21 cellular contexts compared by ENCODE assay signal in genomic region chr9:132846109-132846917, GRCh38. TPM values are rescaled to one million over a fixed set of nuclear protein-coding genes. Genes with fewer than 3 reads are reported as not detected.
DNase-seq lines count a peak whose midpoint lies in the region; ATAC-seq, FAIRE-seq and TF ChIP-seq lines count a peak whose summit lies in the region.
"Had no signal": no experiment of that assay in that cellular context is flagged by ENCODE, and none has a peak within 500 bp of the region (broad histone marks: within the 10 kb centered on the region; RNA-seq: fewer than 3 reads in every experiment).

No MANE protein-coding gene starts in this region.

- FAIRE-seq in K562 (lab: Jason Lieb, UNC): no peak
- FAIRE-seq: G401.6, GM19239 had no signal

- H3K27ac ChIP-seq in K562 (ENCODE audit: extremely low read depth, low read depth, low read length) (no peak overlapping the region), foreskin keratinocyte (no peak overlapping the region)
- H3K27ac ChIP-seq: 22Rv1 had no signal

- H3K4me1 ChIP-seq in K562 (replicated peaks in 1 of 2; ENCODE audit: control insufficient read depth in 2 of 2, insufficient read depth in 2 of 2, low read length in 2 of 2) (no peaks in the 10 kb centered on the region; a peak in 1 of 5 replicates), foreskin keratinocyte (no peaks in the 10 kb centered on the region)

- peak; percentile 45 for DNase-seq in activated effector memory CD4-positive, alpha-beta T cell treated with anti-CD3 and anti-CD28 coated beads, Interleukin-2, amount 50 U/mL, for 16 hours
- no peak for DNase-seq in activated effector memory CD4-positive, alpha-beta T cell treated with Interleukin-2 at 50 U/mL for 16 hours
- DNase-seq in K562 (ENCODE audit: extremely low read depth in 1 of 4, low spot score in 3 of 4) (no peak), posterior vena cava (ENCODE audit: low spot score) (peak; percentile 14), NCI-H2227 (lab: John Stamatoyannopoulos, UW; ENCODE audit: unreplicated experiment) (no peak), foreskin keratinocyte (no peak)
- DNase-seq: AML-193; C1 segment of cervical spinal cord; Calu3; CD4-positive, alpha-beta T cell; DMS79; EL; GOT3; H9 had no signal

- ATAC-seq in K562: no peak
- ATAC-seq in HG02610 (IDR thresholded peaks at IDR 0.05; ENCODE audit: unreplicated experiment): no peak
- ATAC-seq in HG03460 (IDR thresholded peaks at IDR 0.05; ENCODE audit: unreplicated experiment): no peak
- ATAC-seq in foreskin keratinocyte: no peak

- H3K79me2 ChIP-seq in K562 (ENCODE audit: control insufficient read depth, insufficient read depth, low read length): no peaks in the 10 kb centered on the region

- no peaks in the 10 kb centered on the region for H3K9me1 ChIP-seq in K562 (ENCODE audit: control insufficient read depth, insufficient read depth, low read length)

- 3% methylated on average over 12 of the region's 12 CpGs for WGBS in K562 (ENCODE audit: insufficient coverage, low coverage, missing lambda C conversion rate)

- POLR2A ChIA-PET in K562 (lab: Yijun Ruan, JAX): interaction anchor here (0.9 to 1.0 kb wide), 2 partner anchors 11 to 45 kb away, joined by 3 read pairs; no protein-coding TSS in a partner anchor

- TF ChIP-seq RAD21 in K562 (CRISPR knock-in tag; conservative IDR thresholded peaks at IDR 0.05 in 1 of 2, IDR thresholded peaks at IDR 0.05 in 1 of 2): no peak

- H3K9me3 ChIP-seq in K562 (replicated peaks; ENCODE audit: control insufficient read depth, insufficient read depth, low read depth, low read length): no peaks in the 10 kb centered on the region

- TF ChIP-seq CTCF in K562 (IDR thresholded peaks at IDR 0.05 in 2 of 3, conservative IDR thresholded peaks at IDR 0.05 in 1 of 3; ENCODE audit: insufficient read depth in 2 of 3, low read depth in 1 of 3, low read length in 3 of 3) (no peak), foreskin keratinocyte (conservative IDR thresholded peaks at IDR 0.05) (no peak)

- no peak for TF ChIP-seq POLR2A in K562 (conservative IDR thresholded peaks at IDR 0.05)

- CTCF ChIA-PET in K562 (lab: Yijun Ruan, JAX; ENCODE audit: low intra/inter-chr PET ratio): no interaction called here

- no TSS peak for BruUV-seq in K562 (replicated peaks; lab: Mats Ljungman, UMichigan)

- no peak overlapping the region for H2AFZ ChIP-seq in K562 (ENCODE audit: low read depth, low read length)

- H3K4me3 ChIP-seq in K562: no peak overlapping the region

- H3K36me3 ChIP-seq in K562 (ENCODE audit: control insufficient read depth, insufficient read depth, low read length): no peaks in the 10 kb centered on the region

- in situ Hi-C loops in K562 (cut with MboI): no loop called here

- no peak overlapping the region for H3K9ac ChIP-seq in K562 (ENCODE audit: insufficient read depth in 1 of 2, low read depth in 2 of 2, low read length in 2 of 2)

- intact Hi-C loops in K562 (cut with micrococcal nuclease) (no loop called here), posterior vena cava (cut with DNase I) (no loop called here)

- no peaks in the 10 kb centered on the region for H4K20me1 ChIP-seq in K562 (replicated peaks; ENCODE audit: control insufficient read depth, insufficient read depth, low read length)

- no peak overlapping the region for H3K4me2 ChIP-seq in K562 (ENCODE audit: insufficient read depth, low read length)

- peaks cover 18 to 48% of the 10 kb centered on the region in 2 experiments; a peak in 4 of 5 replicates for H3K27me3 ChIP-seq in K562 (ENCODE audit: control insufficient read depth in 2 of 2, insufficient read depth in 2 of 2, low read length in 2 of 2)
- H3K27me3 ChIP-seq in foreskin keratinocyte: peaks cover 3% of the 10 kb centered on the region

- TF ChIP-seq EP300 in K562 (IDR thresholded peaks at IDR 0.05; ENCODE audit: low read length): no peak

TF ChIP-seq in K562, 482 proteins besides CTCF, POLR2A, EP300 and RAD21:
- TF ChIP-seq FOXO4 (CRISPR knock-in tag; IDR thresholded peaks at IDR 0.05) (no peak), MAFG (tag; conservative IDR thresholded peaks at IDR 0.05) (no peak), NFIC (IDR thresholded peaks at IDR 0.05) (peak; percentile 75), ZNF24 (IDR thresholded peaks at IDR 0.05) (peak; percentile 75; the same call in 1 of the 2 replicates), SP2 (IDR thresholded peaks at IDR 0.05; ENCODE audit: extremely low read depth, low read depth, low read length, poor library complexity, severe bottlenecking) (no peak)
- TF ChIP-seq, protein P1, sequence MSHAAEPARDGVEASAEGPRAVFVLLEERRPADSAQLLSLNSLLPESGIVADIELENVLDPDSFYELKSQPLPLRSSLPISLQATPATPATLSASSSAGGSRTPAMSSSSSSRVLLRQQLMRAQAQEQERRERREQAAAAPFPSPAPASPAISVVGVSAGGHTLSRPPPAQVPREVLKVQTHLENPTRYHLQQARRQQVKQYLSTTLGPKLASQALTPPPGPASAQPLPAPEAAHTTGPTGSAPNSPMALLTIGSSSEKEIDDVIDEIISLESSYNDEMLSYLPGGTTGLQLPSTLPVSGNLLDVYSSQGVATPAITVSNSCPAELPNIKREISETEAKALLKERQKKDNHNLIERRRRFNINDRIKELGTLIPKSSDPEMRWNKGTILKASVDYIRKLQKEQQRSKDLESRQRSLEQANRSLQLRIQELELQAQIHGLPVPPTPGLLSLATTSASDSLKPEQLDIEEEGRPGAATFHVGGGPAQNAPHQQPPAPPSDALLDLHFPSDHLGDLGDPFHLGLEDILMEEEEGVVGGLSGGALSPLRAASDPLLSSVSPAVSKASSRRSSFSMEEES (CRISPR knock-in tag; IDR thresholded peaks at IDR 0.05): no peak
TF ChIP-seq in K562: peak in this region for 2.

RNA-seq across cellular contexts. Expression of gene AK8, which starts 31.8 kb away (rescaled TPM):
- not detected in 2 replicates for total RNA-seq in K562 (2011; cell fraction: chromatin; rRNA removed; ENCODE audit: low replicate concordance)
- total RNA-seq in K562 (2011; cell fraction: nucleolus; rRNA removed): not detected in 2 replicates
- total RNA-seq in K562 (2011; cell fraction: nucleoplasm; rRNA removed): 0.22 TPM in 1 of 2 replicates, not detected in the other
- not detected in 2 replicates for total RNA-seq in K562 (2014; rRNA removed)
- total RNA-seq in K562 (2014; rRNA removed; fragmentation: Illumina TruSeq; extraction: Trizol): not detected in 2 replicates
- not detected in 2 replicates for total RNA-seq in K562 (2015; rRNA removed; fragmentation: Illumina TruSeq; extraction: Trizol)
- total RNA-seq in K562 (2021): not detected in 2 replicates
- 0.03 TPM in 1 of 2 replicates, not detected in the other for polyA plus RNA-seq in K562 (2011; rRNA removed)
- not detected in 2 replicates for polyA plus RNA-seq in K562 (2011; cell fraction: cytosol; rRNA removed)
- polyA plus RNA-seq in K562 (2011; cell fraction: nucleus; rRNA removed): 0.06 and 0.09 TPM in 2 replicates
- 0.05 and 0.36 TPM in 2 replicates for polyA plus RNA-seq in K562 (2012)
- polyA plus RNA-seq in K562 (2014; fragmentation: Illumina TruSeq; extraction: Trizol): not detected in 2 replicates
- under 1 TPM; 0.06 to 0.37 TPM for polyA plus RNA-seq in K562 (2014; fragmentation: Nextera tagmentation; extraction: Ambion mirVana)
- polyA plus RNA-seq in K562 (2014; rRNA removed): not detected in 2 replicates
- polyA minus RNA-seq in K562 (2011; rRNA and poly(A)+ RNA removed): 0.09 TPM in 1 of 2 replicates, not detected in the other
- not detected in 2 replicates for polyA minus RNA-seq in K562 (2011; cell fraction: cytosol; rRNA and poly(A)+ RNA removed)
- polyA minus RNA-seq in K562 (2011; cell fraction: nucleus; rRNA and poly(A)+ RNA removed): 0.22 and 0.27 TPM in 2 replicates
- total RNA-seq in posterior vena cava: 1 to 10 TPM in 1 of 2 donors, under 1 TPM in 1; 0.24 to 1.3 TPM
- total RNA-seq in foreskin keratinocyte: 0.14 TPM in 2 replicates
- polyA plus RNA-seq in foreskin keratinocyte: 0.16 and 0.34 TPM in 2 replicates
- total RNA-seq: A673; CD4-positive, alpha-beta T cell; HT1080 had no signal

RNA-seq across cellular contexts. Expression of gene SPACA9, which starts 32.4 kb away (rescaled TPM):
- total RNA-seq in K562 (2011; cell fraction: chromatin; rRNA removed; ENCODE audit: low replicate concordance): 0.33 and 0.46 TPM in 2 replicates
- total RNA-seq in K562 (2011; cell fraction: nucleolus; rRNA removed): 0.17 and 0.26 TPM in 2 replicates
- 0.37 and 0.69 TPM in 2 replicates for total RNA-seq in K562 (2011; cell fraction: nucleoplasm; rRNA removed)
- total RNA-seq in K562 (2014; rRNA removed) (0.36 and 0.41 TPM in 2 replicates), K562 (2014; rRNA removed; fragmentation: Illumina TruSeq; extraction: Trizol) (0.33 and 0.54 TPM in 2 replicates), K562 (2015; rRNA removed; fragmentation: Illumina TruSeq; extraction: Trizol) (0.22 and 0.30 TPM in 2 replicates), K562 (2021) (0.38 and 0.40 TPM in 2 replicates), posterior vena cava (1 to 10 TPM; 2.7 to 3.7 TPM), foreskin keratinocyte (2.5 and 3.1 TPM in 2 replicates)
- polyA plus RNA-seq in K562 (2011; rRNA removed) (0.45 and 0.61 TPM in 2 replicates), K562 (2014; fragmentation: Illumina TruSeq; extraction: Trizol) (0.51 and 0.75 TPM in 2 replicates), K562 (2014; fragmentation: Nextera tagmentation; extraction: Ambion mirVana) (under 1 TPM; 0.06 to 0.17 TPM), K562 (2014; rRNA removed) (0.41 and 0.71 TPM in 2 replicates), foreskin keratinocyte (2.4 and 2.9 TPM in 2 replicates)
- polyA plus RNA-seq in K562 (2011; cell fraction: cytosol; rRNA removed): 0.53 and 0.70 TPM in 2 replicates
- 0.38 and 0.73 TPM in 2 replicates for polyA plus RNA-seq in K562 (2011; cell fraction: nucleus; rRNA removed)
- polyA plus RNA-seq in K562 (2012): 0.48 and 1.8 TPM in 2 replicates
- 0.15 and 0.25 TPM in 2 replicates for polyA minus RNA-seq in K562 (2011; rRNA and poly(A)+ RNA removed)
- polyA minus RNA-seq in K562 (2011; cell fraction: cytosol; rRNA and poly(A)+ RNA removed): 0.57 TPM in 1 of 2 replicates, not detected in the other
- polyA minus RNA-seq in K562 (2011; cell fraction: nucleus; rRNA and poly(A)+ RNA removed): 0.13 and 0.22 TPM in 2 replicates

Comparison
In these comparisons a context has a peak if more than half of its experiments do, and no peak if none do; other contexts are left out.
1. DNase-seq: peak in activated effector memory CD4-positive, alpha-beta T cell treated with anti-CD3 and anti-CD28 coated beads, Interleukin-2, amount 50 U/mL, for 16 hours (single experiment) and posterior vena cava (single experiment); none in activated effector memory CD4-positive, alpha-beta T cell treated with Interleukin-2 at 50 U/mL for 16 hours (single experiment), K562 (0 of 4), NCI-H2227 (single experiment) and foreskin keratinocyte (0 of 2).